15 cellular contexts compared by ENCODE assay signal in genomic region chr6:20669571-20670314, GRCh38.
DNase-seq lines count a peak whose midpoint lies in the region; ATAC-seq and TF ChIP-seq lines count a peak whose summit lies in the region.
"Had no signal": no experiment of that assay in that cellular context is flagged by ENCODE, and none has a peak within 500 bp of the region (broad histone marks: within the 10 kb centered on the region; RNA-seq: fewer than 3 reads in every experiment).

No MANE protein-coding gene starts in this region.

- peak; percentile 91 for ATAC-seq in GM19467 (IDR thresholded peaks at IDR 0.05; ENCODE audit: unreplicated experiment)
- ATAC-seq in HG03060 (IDR thresholded peaks at IDR 0.05; ENCODE audit: low read depth, unreplicated experiment), result peak; percentile 76
- ATAC-seq in foreskin keratinocyte, result no peak
- ATAC-seq: HepG2, left lung had no signal

- intact Hi-C loops in head of caudate nucleus (cut with DNase I), result no loop called here

- DNase-seq in GM12865 (ENCODE audit: low read depth) (peak; percentile 79), OCI-M1 (lab: John Stamatoyannopoulos, UW) (peak; percentile 88), foreskin keratinocyte (no peak), NCI-H2196 (lab: John Stamatoyannopoulos, UW; ENCODE audit: unreplicated experiment) (no peak), NCI-H2107 treated with DMSO at 0.1 percent for 48 hours (lab: John Stamatoyannopoulos, UW; ENCODE audit: unreplicated experiment) (no peak), head of caudate nucleus (no peak)
- DNase-seq: activated naive CD8-positive, alpha-beta T cell treated with anti-CD3 and anti-CD28 coated beads for 36 hours; left lung; NCI-H526 treated with DMSO at 0.1 percent for 48 hours; stimulated activated CD8-positive, alpha-beta memory T cell treated with anti-CD3 and anti-CD28 coated beads, Interleukin-4, amount 100 ng/mL, for 48 hours had no signal

- no peak overlapping the region for H3K27ac ChIP-seq in foreskin keratinocyte
- H3K27ac ChIP-seq: left lung, right atrium auricular region, VCaP had no signal

- TF ChIP-seq CTCF in GM12865 (IDR thresholded peaks at IDR 0.05; ENCODE audit: insufficient read depth, low read depth, low read length, missing control alignments) (no peak), foreskin keratinocyte (conservative IDR thresholded peaks at IDR 0.05) (no peak)

- no peaks in the 10 kb centered on the region for H3K27me3 ChIP-seq in foreskin keratinocyte
- H3K27me3 ChIP-seq: left lung, right atrium auricular region had no signal

- H3K4me3 ChIP-seq in GM12865 (ENCODE audit: low read depth, low read length), result no peak overlapping the region
- H3K4me3 ChIP-seq: left lung, right atrium auricular region had no signal

- no peaks in the 10 kb centered on the region for H3K4me1 ChIP-seq in foreskin keratinocyte
- H3K4me1 ChIP-seq: left lung, right atrium auricular region had no signal

Comparison
In these comparisons a context has a peak if more than half of its experiments do, and no peak if none do; other contexts are left out.
1. DNase-seq: peak in GM12865 (single experiment) and OCI-M1 (single experiment); none in foreskin keratinocyte (0 of 2), NCI-H2196 (single experiment), NCI-H2107 treated with DMSO at 0.1 percent for 48 hours (single experiment) and head of caudate nucleus (0 of 42).